Comparison of ENCODE assay signal across 32 cellular contexts in the genomic region with DNA sequence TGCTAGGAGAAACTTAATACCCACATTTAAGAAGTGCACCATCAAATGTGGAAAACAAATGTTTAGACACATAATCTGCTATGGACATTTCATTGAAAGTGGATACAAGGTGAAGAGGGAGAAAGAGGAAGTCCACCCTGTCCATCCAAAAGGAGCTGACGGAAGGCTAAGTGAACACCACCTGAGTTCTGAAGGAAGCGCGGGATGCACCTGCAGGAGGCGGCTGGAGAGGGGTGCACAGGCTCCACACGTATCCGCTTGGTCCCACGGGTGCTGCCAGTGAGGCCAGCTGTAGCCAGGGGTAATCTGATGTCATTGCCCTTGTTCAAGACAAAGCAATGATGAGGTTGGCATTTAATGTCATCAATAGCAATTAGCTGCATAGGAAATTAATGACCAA.
"Had no signal": no experiment of that assay in that cellular context is flagged by ENCODE, and none has a peak within 500 bp of the region (broad histone marks: within the 10 kb centered on the region; RNA-seq: fewer than 3 reads in every experiment).

No MANE protein-coding gene starts in this region.

- H3K9me3 Mint-ChIP-seq: natural killer cell treated with Interleukin-12 subunit alpha and Interleukin-12 subunit beta and Interleukin-15 and Interleukin-18, amount 100 ng/mL, for 72 hours; neural crest cell; stimulated activated naive CD8-positive, alpha-beta T cell treated with anti-CD3 and anti-CD28 coated beads, Interleukin-15, Interleukin-2, amounts not matched to agents 100 ng/mL and 50 ng/mL, for 24 hours had no signal

- H3K9me3 ChIP-seq: neutrophil, ovary, psoas muscle, right lobe of liver, sigmoid colon, stomach, thoracic aorta, thyroid gland, tibial nerve, upper lobe of left lung, vagina had no signal

- H3K9ac ChIP-seq: parathyroid adenoma had no signal

- H3K27me3 ChIP-seq: ovary, right lobe of liver, sigmoid colon, thyroid gland, tibial nerve, upper lobe of left lung, vagina had no signal

- ATAC-seq: naive thymus-derived CD8-positive, alpha-beta T cell; natural killer cell treated with Interleukin-12 subunit alpha and Interleukin-12 subunit beta and Interleukin-15 and Interleukin-18, amount 100 ng/mL, for 72 hours; psoas muscle; right cardiac atrium; right lobe of liver; stimulated activated memory B cell treated with anti-CD40 and anti-IgM and Interleukin-4, amounts not matched to agents 10 μg/mL and 1 μg/mL and 100 μg/mL, for 72 hours had no signal

- H3K36me3 Mint-ChIP-seq: natural killer cell treated with Interleukin-12 subunit alpha and Interleukin-12 subunit beta and Interleukin-15 and Interleukin-18, amount 100 ng/mL, for 72 hours; stimulated activated memory B cell treated with anti-CD40 and anti-IgM and Interleukin-4, amounts not matched to agents 10 μg/mL and 1 μg/mL and 100 μg/mL, for 72 hours had no signal

- H3K27ac ChIP-seq: neutrophil, ovary, parathyroid adenoma, psoas muscle, right lobe of liver, sigmoid colon, stomach, thoracic aorta, thyroid gland, tibial nerve, upper lobe of left lung, vagina had no signal

- FAIRE-seq: small intestine, urothelium cell line had no signal

- H3K4me3 ChIP-seq: ovary, psoas muscle, right lobe of liver, sigmoid colon, stomach, thoracic aorta, thyroid gland, tibial nerve, upper lobe of left lung, vagina had no signal

- H3K79me2 ChIP-seq: parathyroid adenoma had no signal

- H3K36me3 ChIP-seq: neutrophil, ovary, right lobe of liver, sigmoid colon, stomach, thoracic aorta, thyroid gland, tibial nerve, upper lobe of left lung, vagina had no signal

- H3K27ac Mint-ChIP-seq: naive B cell; naive thymus-derived CD8-positive, alpha-beta T cell; natural killer cell treated with Interleukin-12 subunit alpha and Interleukin-12 subunit beta and Interleukin-15 and Interleukin-18, amount 100 ng/mL, for 72 hours; nephron progenitor cell; progenitor cell of endocrine pancreas; stimulated activated memory B cell treated with anti-CD40 and anti-IgM and Interleukin-4, amounts not matched to agents 10 μg/mL and 1 μg/mL and 100 μg/mL, for 72 hours; stimulated activated naive CD8-positive, alpha-beta T cell treated with anti-CD3 and anti-CD28 coated beads, Interleukin-15, Interleukin-2, amounts not matched to agents 100 ng/mL and 50 ng/mL, for 24 hours had no signal

- H3K4me3 Mint-ChIP-seq: naive B cell; naive thymus-derived CD8-positive, alpha-beta T cell; natural killer cell treated with Interleukin-12 subunit alpha and Interleukin-12 subunit beta and Interleukin-15 and Interleukin-18, amount 100 ng/mL, for 72 hours; nephron progenitor cell; neural crest cell; stimulated activated memory B cell treated with anti-CD40 and anti-IgM and Interleukin-4, amounts not matched to agents 10 μg/mL and 1 μg/mL and 100 μg/mL, for 72 hours; stimulated activated naive CD8-positive, alpha-beta T cell treated with anti-CD3 and anti-CD28 coated beads, Interleukin-15, Interleukin-2, amounts not matched to agents 100 ng/mL and 50 ng/mL, for 24 hours had no signal

- H3K4me1 Mint-ChIP-seq: naive B cell; naive thymus-derived CD8-positive, alpha-beta T cell; stimulated activated memory B cell treated with anti-CD40 and anti-IgM and Interleukin-4, amounts not matched to agents 10 μg/mL and 1 μg/mL and 100 μg/mL, for 72 hours had no signal

- DNase-seq: naive B cell; naive thymus-derived CD8-positive, alpha-beta T cell; nephron progenitor cell; nucleus accumbens; ovary; posterior cingulate gyrus; psoas muscle; right cardiac atrium; right lobe of liver; sigmoid colon; small intestine; stimulated activated CD4-positive, alpha-beta T cell treated with anti-CD3 and anti-CD28 coated beads, Interleukin-12 subunit alpha, Interleukin-12 subunit beta, amount 100 ng/mL, for 4 hours; stimulated activated CD4-positive, alpha-beta T cell treated with anti-CD3 and anti-CD28 coated beads, Interleukin-1b, Interleukin-23, amount 100 ng/mL, for 48 hours; stimulated activated CD4-positive, alpha-beta T cell treated with anti-CD3 and anti-CD28 coated beads, Interleukin-4, amount 100 ng/mL, for 1 hour; stimulated activated CD4-positive, alpha-beta T cell treated with anti-CD3 and anti-CD28 coated beads, Interleukin-4, amount 100 ng/mL, for 4 hours; stimulated activated CD8-positive, alpha-beta memory T cell treated with anti-CD3 and anti-CD28 coated beads, Interleukin-4, amount 100 ng/mL, for 48 hours; stimulated activated naive CD4-positive, alpha-beta T cell treated with Interleukin-2 at 50 U/mL for 16 hours; stomach; thyroid gland; trophoblast cell had no signal

- H3K4me1 ChIP-seq: parathyroid adenoma, psoas muscle, right lobe of liver, sigmoid colon, stomach, thyroid gland, tibial nerve, upper lobe of left lung, vagina had no signal

- H2AFZ ChIP-seq: parathyroid adenoma had no signal
